In genomic region chrX:47080915-47081236, GRCh38 we compare ENCODE assay signal across 19 cellular contexts.
"Had no signal": no experiment of that assay in that cellular context is flagged by ENCODE, and none has a peak within 500 bp of the region (broad histone marks: within the 10 kb centered on the region; RNA-seq: fewer than 3 reads in every experiment).

No MANE protein-coding gene starts in this region.

- H3K27ac ChIP-seq: coronary artery, dorsolateral prefrontal cortex, right atrium auricular region, thyroid gland, upper lobe of left lung, vagina had no signal

- FAIRE-seq: small intestine had no signal

- DNase-seq: effector CD8-positive, alpha-beta T cell; foreskin melanocyte; head of caudate nucleus; hippocampal formation; left colon; left ventricle myocardium superior; mesendoderm; naive B cell; small intestine; stimulated activated CD4-positive, alpha-beta T cell treated with anti-CD3 and anti-CD28 coated beads, Interleukin-12 subunit alpha, Interleukin-12 subunit beta, amount 100 ng/mL, for 4 hours; stimulated activated CD4-positive, alpha-beta T cell treated with anti-CD3 and anti-CD28 coated beads, Interleukin-2, amount 100 ng/mL, for 48 hours; stimulated activated naive CD4-positive, alpha-beta T cell treated with Interleukin-2 at 50 U/mL for 16 hours; upper lobe of left lung had no signal

- H3K4me1 ChIP-seq: right atrium auricular region, thyroid gland, upper lobe of left lung, vagina had no signal

- H3K9me3 ChIP-seq: right atrium auricular region, thyroid gland, upper lobe of left lung, vagina had no signal

- H3K4me3 Mint-ChIP-seq: naive B cell, nephron had no signal

- H3K9me3 Mint-ChIP-seq: naive B cell had no signal

- H3K27me3 ChIP-seq: right atrium auricular region, thyroid gland, upper lobe of left lung, vagina had no signal

- H3K36me3 Mint-ChIP-seq: naive B cell had no signal

- H3K4me1 Mint-ChIP-seq: naive B cell, nephron had no signal

- H3K27me3 Mint-ChIP-seq: naive B cell had no signal

- H3K4me3 ChIP-seq: coronary artery, dorsolateral prefrontal cortex, right atrium auricular region, thyroid gland, upper lobe of left lung, vagina had no signal

- H3K36me3 ChIP-seq: right atrium auricular region, thyroid gland, upper lobe of left lung, vagina had no signal
